Comparison of ENCODE assay signal across 15 cellular contexts in the genomic region with DNA sequence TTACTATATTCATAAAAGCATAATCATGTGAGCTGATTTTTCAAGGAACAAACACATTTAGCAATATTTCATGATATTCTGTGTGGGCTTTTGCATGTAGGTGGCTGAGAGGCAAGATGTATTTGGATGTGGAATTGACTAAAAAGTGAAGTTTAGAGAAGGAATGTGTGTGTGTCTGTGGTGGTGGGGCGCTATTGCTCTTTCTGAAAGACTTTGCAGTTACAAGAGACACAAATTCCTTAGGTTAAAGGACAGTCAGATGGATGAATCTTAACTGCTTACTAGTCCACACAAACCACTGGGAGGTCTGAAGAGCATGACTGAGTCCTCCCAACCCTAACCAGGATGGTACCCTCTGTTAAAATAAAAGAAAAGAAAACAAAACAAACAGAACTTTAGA.
A peak's percentile ranks its signal among the peaks of the same experiment; 100 is the strongest.
DNase-seq lines count a peak whose midpoint lies in the region; ATAC-seq and TF ChIP-seq lines count a peak whose summit lies in the region.
"Had no signal": no experiment of that assay in that cellular context is flagged by ENCODE, and none has a peak within 500 bp of the region (broad histone marks: within the 10 kb centered on the region; RNA-seq: fewer than 3 reads in every experiment).

No MANE protein-coding gene starts in this region.

- no peaks in the 10 kb centered on the region for H3K36me3 ChIP-seq in breast epithelium
- H3K36me3 ChIP-seq in spleen, result no peaks in the 10 kb centered on the region

- TF ChIP-seq CTCF in MCF 10A (IDR thresholded peaks at IDR 0.05; ENCODE audit: unreplicated experiment), result no peak
- no peak for TF ChIP-seq CTCF in breast epithelium (IDR thresholded peaks at IDR 0.05)
- no peak for TF ChIP-seq CTCF in spleen (IDR thresholded peaks at IDR 0.05 in 8 of 11, conservative IDR thresholded peaks at IDR 0.05 in 3 of 11)

- H3K4me3 ChIP-seq in breast epithelium (no peak overlapping the region), spleen (no peak overlapping the region)

- TF ChIP-seq POLR2A in breast epithelium (IDR thresholded peaks at IDR 0.05), result no peak
- TF ChIP-seq POLR2A in spleen (IDR thresholded peaks at IDR 0.05), result no peak

- H3K27me3 ChIP-seq in breast epithelium (no peaks in the 10 kb centered on the region), spleen (replicated peaks in 1 of 7) (no peaks in the 10 kb centered on the region)

- DNase-seq in MCF 10A (ENCODE audit: unreplicated experiment) (peak; percentile 7), breast epithelium (ENCODE audit: low spot score in 2 of 2) (no peak), RKO (ENCODE audit: low spot score) (peak; percentile 44), iPS DF 19.7 (ENCODE audit: low read depth, low spot score) (peak; percentile 7), spleen (no peak)
- DNase-seq: 8988T; CD8-positive, alpha-beta T cell; KBM-7; NCI-H1436 treated with DMSO at 0.1 percent for 48 hours; NCI-H2029 treated with DMSO at 0.1 percent for 48 hours; NCI-H748 treated with DMSO at 0.1 percent for 48 hours; PC-3 had no signal

- no peak overlapping the region for H3K27ac ChIP-seq in breast epithelium
- H3K27ac ChIP-seq in spleen, result no peak overlapping the region

- POLR2A ChIA-PET in MCF 10A (lab: Yijun Ruan, JAX), result no interaction called here

- H3K27me3 Mint-ChIP-seq in MCF 10A (ENCODE audit: insufficient read depth, unreplicated experiment), result peaks cover 20% of the 10 kb centered on the region

- no TSS peak for BruUV-seq in MCF 10A (replicated peaks; lab: Mats Ljungman, UMichigan)

- no peaks in the 10 kb centered on the region for H3K4me1 ChIP-seq in breast epithelium
- H3K4me1 ChIP-seq in spleen, result no peaks in the 10 kb centered on the region

- 43 to 62% (median 57%) methylated on average over 1 of the region's 1 CpG for WGBS in spleen, 5 donors

- ATAC-seq in GM18502 (IDR thresholded peaks at IDR 0.05; ENCODE audit: poor library complexity, unreplicated experiment), result no peak
- ATAC-seq in GM21381 (IDR thresholded peaks at IDR 0.05; ENCODE audit: unreplicated experiment), result no peak
- ATAC-seq in GM18909 (IDR thresholded peaks at IDR 0.05; ENCODE audit: poor library complexity, unreplicated experiment), result no peak
- ATAC-seq: CD8-positive, alpha-beta T cell; PC-3 had no signal

- H3K36me3 Mint-ChIP-seq in MCF 10A (ENCODE audit: insufficient read depth, unreplicated experiment), result no peaks in the 10 kb centered on the region
- H3K36me3 Mint-ChIP-seq: CD8-positive, alpha-beta T cell had no signal

- no peak overlapping the region for H3K4me3 Mint-ChIP-seq in MCF 10A (ENCODE audit: unreplicated experiment)
- H3K4me3 Mint-ChIP-seq: CD8-positive, alpha-beta T cell had no signal

- H3K9me3 ChIP-seq in breast epithelium, result peaks cover 6 to 14% of the 10 kb centered on the region in 2 donors
- peaks cover 0 to 27% (median 4%) of the 10 kb centered on the region in 8 donors for H3K9me3 ChIP-seq in spleen

- CTCF ChIA-PET in MCF 10A (lab: Yijun Ruan, JAX), result no interaction called here

- H3K9me3 Mint-ChIP-seq in MCF 10A (ENCODE audit: unreplicated experiment), result peaks cover 3% of the 10 kb centered on the region

- H3K4me1 Mint-ChIP-seq in MCF 10A (ENCODE audit: insufficient read depth, unreplicated experiment), result no peaks in the 10 kb centered on the region

- H3K27ac Mint-ChIP-seq in MCF 10A (ENCODE audit: low read depth, unreplicated experiment), result no peak overlapping the region
- H3K27ac Mint-ChIP-seq: CD8-positive, alpha-beta T cell had no signal

- intact Hi-C loops in MCF 10A (cut with micrococcal nuclease) (no loop called here), breast epithelium (cut with DNase I; ENCODE audit: low total_unique reads) (no loop called here), spleen (cut with DNase I; ENCODE audit: low total_unique reads) (no loop called here)

Comparison
In these comparisons a context has a peak if more than half of its experiments do, and no peak if none do; other contexts are left out.
1. DNase-seq: peak in MCF 10A (single experiment), RKO (single experiment) and iPS DF 19.7 (single experiment); none in breast epithelium (0 of 2) and spleen (single experiment).